8 cellular contexts compared by ENCODE assay signal in the genomic region with DNA sequence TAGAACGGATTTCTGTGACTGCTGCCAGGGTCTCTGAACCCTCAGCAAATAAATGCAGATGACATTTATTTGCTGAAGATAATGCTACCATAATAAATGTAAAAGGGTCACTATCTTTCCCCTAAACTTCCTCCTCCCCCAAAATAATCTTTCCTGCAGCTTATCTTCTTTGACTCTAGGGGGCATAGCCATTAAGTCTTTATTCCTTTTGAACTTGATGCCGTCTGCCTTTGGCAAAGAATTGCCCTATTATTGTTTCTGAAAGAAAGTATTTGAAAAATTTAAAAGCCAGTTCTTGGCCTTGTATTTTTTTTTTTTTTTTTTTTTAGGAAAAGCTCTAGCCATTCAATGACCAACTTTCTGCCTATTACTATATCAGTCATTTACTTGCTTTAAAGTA.
DNase-seq lines count a peak whose midpoint lies in the region; ATAC-seq and TF ChIP-seq lines count a peak whose summit lies in the region.

No MANE protein-coding gene starts in this region.

- POLR2A ChIA-PET in SK-N-SH (lab: Yijun Ruan, JAX) = no interaction called here

- peak; percentile 63 for TF ChIP-seq CTCF in BE2C (IDR thresholded peaks at IDR 0.05; ENCODE audit: low read depth, low read length)
- peak; percentile 65 for TF ChIP-seq CTCF in SK-N-SH (IDR thresholded peaks at IDR 0.05)

- no peak for ATAC-seq in GM19324 (IDR thresholded peaks at IDR 0.05; ENCODE audit: low FRiP score, unreplicated experiment)
- ATAC-seq in GM19463 (IDR thresholded peaks at IDR 0.05; ENCODE audit: unreplicated experiment) = no peak

- H3K4me1 ChIP-seq in BE2C (no peaks in the 10 kb centered on the region; the same call in 1 of the 2 replicates), SK-N-SH (ENCODE audit: control insufficient read depth in 1 of 2, insufficient read depth in 2 of 2, low read depth in 1 of 2, low read length in 1 of 2) (peaks cover 0 to 5% of the 10 kb centered on the region in 2 experiments; a peak in 3 of 4 replicates)

- H3K4me2 ChIP-seq in SK-N-SH = no peak overlapping the region

- peaks cover 5% of the 10 kb centered on the region for H3F3A ChIP-seq in SK-N-SH (replicated peaks; ENCODE audit: insufficient read depth)

- no peak overlapping the region for H2AFZ ChIP-seq in SK-N-SH (ENCODE audit: low read depth)

- WGBS in SK-N-SH (ENCODE audit: low lambda C conversion rate) = 23% methylated on average over 2 of the region's 2 CpGs

- H3K9me3 ChIP-seq in BE2C = no peaks in the 10 kb centered on the region
- no peaks in the 10 kb centered on the region for H3K9me3 ChIP-seq in SK-N-SH

- no peaks in the 10 kb centered on the region for H3K79me2 ChIP-seq in SK-N-SH (ENCODE audit: insufficient read depth)

- no peaks in the 10 kb centered on the region for H4K20me1 ChIP-seq in SK-N-SH (ENCODE audit: insufficient read depth)

- H3K9me2 ChIP-seq in SK-N-SH = no peaks in the 10 kb centered on the region

- no peaks in the 10 kb centered on the region for H3K27me3 ChIP-seq in BE2C
- H3K27me3 ChIP-seq in H7 (ENCODE audit: control insufficient read depth, insufficient read depth, low read length) = no peaks in the 10 kb centered on the region
- no peaks in the 10 kb centered on the region for H3K27me3 ChIP-seq in SK-N-SH (ENCODE audit: insufficient read depth)

- H3K9ac ChIP-seq in SK-N-SH = no peak overlapping the region

- H3K4me3 ChIP-seq in BE2C (ENCODE audit: low read depth, low read length) = no peak overlapping the region
- H3K4me3 ChIP-seq in H7 (ENCODE audit: insufficient read depth, low read depth, low read length) = no peak overlapping the region
- no peak overlapping the region; a peak in 1 of 4 replicates for H3K4me3 ChIP-seq in SK-N-SH (ENCODE audit: low read depth in 2 of 2, low read length in 1 of 2)

- TF ChIP-seq RAD21 in SK-N-SH (IDR thresholded peaks at IDR 0.05; ENCODE audit: low read length) = peak; percentile 57

- DNase-seq in BE2C (no peak), H7 (peak; percentile 42), SK-N-SH (peak; percentile 43), germinal center (ENCODE audit: low spot score) (peak; percentile 27), G401 (ENCODE audit: low spot score) (no peak)
- no peak for DNase-seq in activated CD4-positive, alpha-beta T cell treated with anti-CD3 and anti-CD28 coated beads, Interleukin-2, amount 50 U/mL, for 1 hour

- no peaks in the 10 kb centered on the region for H3K36me3 ChIP-seq in BE2C
- H3K36me3 ChIP-seq in H7 (replicated peaks; ENCODE audit: control insufficient read depth, insufficient read depth, low read length) = no peaks in the 10 kb centered on the region
- H3K36me3 ChIP-seq in SK-N-SH (replicated peaks in 1 of 2; ENCODE audit: control insufficient read depth in 1 of 2, insufficient read depth in 2 of 2, low read length in 1 of 2) = no peaks in the 10 kb centered on the region

- TF ChIP-seq EP300 in SK-N-SH (IDR thresholded peaks at IDR 0.05; ENCODE audit: borderline replicate concordance in 1 of 2, low read depth in 1 of 2, low read length in 1 of 2) = no peak

- CTCF ChIA-PET in SK-N-SH (lab: Yijun Ruan, JAX) = interaction anchor here (0.6 to 3.0 kb wide), 19 partner anchors 10 to 142 kb away, joined by 3 to 12 read pairs (median 4); partner anchors contain the start of gene ACSL3

- no peak overlapping the region for H3K27ac ChIP-seq in SK-N-SH (ENCODE audit: low read depth in 2 of 2, low read length in 1 of 2)

- in situ Hi-C loops in G401 (cut with HindIII; ENCODE audit: low sequenced_read_pairs) = no loop called here

TF ChIP-seq in SK-N-SH, 30 proteins besides CTCF, POLR2A, EP300 and RAD21:
- TF ChIP-seq GABPA (IDR thresholded peaks at IDR 0.05; ENCODE audit: low read depth) = no peak
- no peak for TF ChIP-seq TEAD4 (IDR thresholded peaks at IDR 0.05; ENCODE audit: borderline replicate concordance, insufficient read depth)
- no peak for TF ChIP-seq TAF1 (IDR thresholded peaks at IDR 0.05; ENCODE audit: borderline replicate concordance, low read depth, low read length)
- no peak for TF ChIP-seq USF1 (IDR thresholded peaks at IDR 0.05; ENCODE audit: borderline replicate concordance, low read depth)
- peak; percentile 54 for TF ChIP-seq SMC3 (IDR thresholded peaks at IDR 0.05; ENCODE audit: low read depth, low read length)
- TF ChIP-seq ZBTB33 (IDR thresholded peaks at IDR 0.05; ENCODE audit: borderline replicate concordance, low read depth) = no peak
- no peak for TF ChIP-seq MAX (IDR thresholded peaks at IDR 0.05; ENCODE audit: low read depth)
- TF ChIP-seq SIN3A (IDR thresholded peaks at IDR 0.05; ENCODE audit: borderline replicate concordance, low read depth, low read length) = no peak
- no peak for TF ChIP-seq CHD2 (IDR thresholded peaks at IDR 0.05; ENCODE audit: low read length, partially characterized antibody)
- no peak for TF ChIP-seq RFX5 (IDR thresholded peaks at IDR 0.05; ENCODE audit: low read length)
- peak; percentile 23; the same call in 1 of the 2 replicates for TF ChIP-seq TCF12 (IDR thresholded peaks at IDR 0.05)

Comparison
In these comparisons a context has a peak if more than half of its experiments do, and no peak if none do; other contexts are left out.
1. DNase-seq: peak in H7 (single experiment), SK-N-SH (single experiment) and germinal center (single experiment); none in BE2C (single experiment), G401 (single experiment) and activated CD4-positive, alpha-beta T cell treated with anti-CD3 and anti-CD28 coated beads, Interleukin-2, amount 50 U/mL, for 1 hour (single experiment).